Comparison of ENCODE assay signal across 8 cellular contexts in the genomic region with DNA sequence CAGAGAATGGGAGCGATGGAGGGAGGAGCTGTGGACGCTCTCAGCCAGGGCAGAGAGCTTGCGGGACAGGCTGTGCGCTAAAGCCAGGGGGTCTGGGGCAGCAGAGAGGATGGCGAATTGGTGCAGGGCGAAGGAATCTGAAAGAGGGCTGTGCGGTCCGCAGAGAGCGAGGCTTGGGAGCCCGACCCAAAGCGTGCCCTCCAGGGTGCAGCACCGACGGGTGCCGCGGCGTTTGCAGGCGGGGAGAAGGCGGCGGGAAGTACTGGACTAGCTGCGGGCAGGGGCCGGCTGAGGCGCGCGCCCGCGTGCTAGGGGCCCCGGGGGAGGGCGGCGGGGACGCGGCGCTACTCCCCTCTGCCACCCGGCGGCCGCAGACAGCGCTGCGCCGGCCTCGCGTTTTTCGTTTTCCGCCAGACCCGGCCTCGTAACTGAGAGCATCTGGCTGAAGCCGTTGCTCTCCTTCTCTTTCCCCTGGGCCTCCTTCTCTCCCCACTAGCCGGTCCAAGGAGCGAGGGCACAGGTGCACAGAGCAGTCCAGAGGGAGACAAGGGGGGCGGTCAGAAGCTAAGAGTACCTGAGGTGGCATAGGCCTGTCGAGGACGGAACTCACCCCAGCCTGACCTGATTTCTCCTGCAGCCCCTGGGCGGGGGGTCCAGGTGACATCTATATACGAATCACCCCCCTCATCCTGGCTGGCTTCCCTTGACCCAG.
DNase-seq lines count a peak whose midpoint lies in the region; ATAC-seq and TF ChIP-seq lines count a peak whose summit lies in the region.

No MANE protein-coding gene starts in this region.

- no peak for ATAC-seq in HG03439 (IDR thresholded peaks at IDR 0.05; ENCODE audit: unreplicated experiment)

- CTCF ChIA-PET in activated naive CD4-positive, alpha-beta T cell treated with anti-CD3 and anti-CD28 coated beads, Interleukin-2, amount 10 ng/mL, durations not matched to agents 7 days and 5 days (lab: Charles Lee): interaction anchor here (0.7 to 1.0 kb wide), 3 partner anchors 9 to 28 kb away, joined by 3 read pairs; no protein-coding TSS in a partner anchor

- H3K4me1 Mint-ChIP-seq in activated naive CD4-positive, alpha-beta T cell treated with anti-CD3 and anti-CD28 coated beads, Interleukin-2, amount 10 ng/mL, durations not matched to agents 7 days and 5 days: peaks cover 3% of the 10 kb centered on the region

- peak overlapping the region; percentile 77 for H2AFZ ChIP-seq in neuron (ENCODE audit: low read depth, low read length)

- TF ChIP-seq CTCF in GM12874 (IDR thresholded peaks at IDR 0.05; ENCODE audit: insufficient read depth, low read depth, low read length) (peak; percentile 73), tibial artery (IDR thresholded peaks at IDR 0.05) (peak; percentile 65 to 66)

- H3K9me3 Mint-ChIP-seq in activated naive CD4-positive, alpha-beta T cell treated with anti-CD3 and anti-CD28 coated beads, Interleukin-2, amount 10 ng/mL, durations not matched to agents 7 days and 5 days: no peaks in the 10 kb centered on the region

- H3K4me1 ChIP-seq in neuron (ENCODE audit: insufficient read depth, low read length): peaks cover 2% of the 10 kb centered on the region
- H3K4me1 ChIP-seq in tibial artery: peaks cover 0 to 12% (median 8%) of the 10 kb centered on the region in 4 donors

- no peaks in the 10 kb centered on the region for H3K36me3 Mint-ChIP-seq in activated naive CD4-positive, alpha-beta T cell treated with anti-CD3 and anti-CD28 coated beads, Interleukin-2, amount 10 ng/mL, durations not matched to agents 7 days and 5 days

- H3K27ac ChIP-seq in tibial artery: no peak overlapping the region

- H3K4me3 ChIP-seq in neuron (ENCODE audit: low read length): peak overlapping the region; percentile 55
- H3K4me3 ChIP-seq in tibial artery: peak overlapping the region; percentile 35 to 48

- peaks cover 47% of the 10 kb centered on the region for H3K27me3 Mint-ChIP-seq in activated naive CD4-positive, alpha-beta T cell treated with anti-CD3 and anti-CD28 coated beads, Interleukin-2, amount 10 ng/mL, durations not matched to agents 7 days and 5 days

- H3K9me3 ChIP-seq in neuron (ENCODE audit: low read length) (no peaks in the 10 kb centered on the region), tibial artery (no peaks in the 10 kb centered on the region)

- H3K27me3 ChIP-seq in neuron (ENCODE audit: insufficient read depth, low read length) (peaks cover 20% of the 10 kb centered on the region), tibial artery (peaks cover 0 to 36% of the 10 kb centered on the region in 2 donors)

- H3K4me3 Mint-ChIP-seq in activated naive CD4-positive, alpha-beta T cell treated with anti-CD3 and anti-CD28 coated beads, Interleukin-2, amount 10 ng/mL, durations not matched to agents 7 days and 5 days: peak overlapping the region; percentile 68

- H3K36me3 ChIP-seq in neuron (ENCODE audit: insufficient read depth, low read length) (no peaks in the 10 kb centered on the region), tibial artery (no peaks in the 10 kb centered on the region)

- H3K27ac Mint-ChIP-seq in activated naive CD4-positive, alpha-beta T cell treated with anti-CD3 and anti-CD28 coated beads, Interleukin-2, amount 10 ng/mL, durations not matched to agents 7 days and 5 days: no peak overlapping the region

- intact Hi-C loops in tibial artery (cut with DNase I; ENCODE audit: low total_unique reads): no loop called here

- DNase-seq in 8988T: peak; percentile 78
- DNase-seq in NCI-H526 treated with DMSO at 0.1 percent for 48 hours (lab: John Stamatoyannopoulos, UW): peak; percentile 26
- peak; percentile 52 for DNase-seq in activated naive CD4-positive, alpha-beta T cell treated with anti-CD3 and anti-CD28 coated beads, Interleukin-2, amount 10 ng/mL, durations not matched to agents 7 days and 5 days
- peak; percentile 70 for DNase-seq in globus pallidus (ENCODE audit: low spot score)
- DNase-seq in tibial artery: no peak

Comparison
In these comparisons a context has a peak if more than half of its experiments do, and no peak if none do; other contexts are left out.
1. DNase-seq: peak in 8988T (single experiment), NCI-H526 treated with DMSO at 0.1 percent for 48 hours (single experiment), activated naive CD4-positive, alpha-beta T cell treated with anti-CD3 and anti-CD28 coated beads, Interleukin-2, amount 10 ng/mL, durations not matched to agents 7 days and 5 days (single experiment) and globus pallidus (single experiment); none in tibial artery (0 of 2).